ENCODE assay signal across 8 cellular contexts in genomic region chr20:62938105-62938888, GRCh38. TPM values are rescaled to one million over a fixed set of nuclear protein-coding genes. Genes with fewer than 3 reads are reported as not detected.
DNase-seq lines count a peak whose midpoint lies in the region; ATAC-seq and TF ChIP-seq lines count a peak whose summit lies in the region.

Gene GID8, plus strand, starts transcription at chr20:62938147. Its CDS starts 3,356 bp downstream, at chr20:62941503.

- TF ChIP-seq POLR2A in thyroid gland (IDR thresholded peaks at IDR 0.05): no peak

- H3K27ac Mint-ChIP-seq in activated CD4-positive, alpha-beta memory T cell treated with anti-CD3 and anti-CD28 coated beads for 36 hours: peak within 1 kb of the TSS; percentile 96

- POLR2A ChIA-PET in activated CD4-positive, alpha-beta memory T cell treated with anti-CD3 and anti-CD28 coated beads for 36 hours (lab: Charles Lee): interaction anchor here (0.5 to 4.0 kb wide), 8 partner anchors 10 to 583 kb away, joined by 3 to 36 read pairs (median 4); partner anchors contain the start of genes DIDO1 and TCFL5

- peak within 1 kb of the TSS; percentile 85 for H2AFZ ChIP-seq in GM23248

- H3K4me2 ChIP-seq in GM23248 (ENCODE audit: unreplicated experiment): peak within 1 kb of the TSS; percentile 88

- H3K27me3 Mint-ChIP-seq in activated CD4-positive, alpha-beta memory T cell treated with anti-CD3 and anti-CD28 coated beads for 36 hours: no peaks in the 10 kb centered on the region

- peaks cover 27% of the 10 kb centered on the region for H3K36me3 Mint-ChIP-seq in activated CD4-positive, alpha-beta memory T cell treated with anti-CD3 and anti-CD28 coated beads for 36 hours

- peak within 1 kb of the TSS; percentile 93 for H3K4me3 Mint-ChIP-seq in activated CD4-positive, alpha-beta memory T cell treated with anti-CD3 and anti-CD28 coated beads for 36 hours

- H3K9me2 ChIP-seq in GM23248 (ENCODE audit: insufficient read depth): no peaks in the 10 kb centered on the region

- H3K27me3 ChIP-seq in GM23248 (replicated peaks; ENCODE audit: insufficient read depth) (no peaks in the 10 kb centered on the region), thyroid gland (no peaks in the 10 kb centered on the region)

- peak within 1 kb of the TSS; percentile 99 for H3K9ac ChIP-seq in GM23248

- 0 to 1% methylated on average over 33 to 67 of the region's 79 CpGs for WGBS in GM23248 (ENCODE audit: low coverage in 1 of 2, low lambda C conversion rate in 2 of 2, missing lambda C conversion rate in 2 of 2), 2 experiments
- WGBS in thyroid gland, 2 donors: 0% methylated on average over 17 to 24 of the region's 79 CpGs

- H3K4me3 ChIP-seq in GM12875 (ENCODE audit: low read depth, low read length): peak within 1 kb of the TSS; percentile 85
- H3K4me3 ChIP-seq in GM23248: peak within 1 kb of the TSS; percentile 98
- peak within 1 kb of the TSS; percentile 60 for H3K4me3 ChIP-seq in Jurkat, Clone E6-1 (ENCODE audit: low read length)
- H3K4me3 ChIP-seq in mucosa of descending colon: peak within 1 kb of the TSS; percentile 76
- peak within 1 kb of the TSS; percentile 71 to 94 (median 71) for H3K4me3 ChIP-seq in thyroid gland (replicated peaks in 1 of 3)

- no peaks in the 10 kb centered on the region; the same call in 1 of the 2 replicates for H3K36me3 ChIP-seq in GM23248 (ENCODE audit: low read depth)
- H3K36me3 ChIP-seq in mucosa of descending colon (ENCODE audit: low read depth): peaks cover 7% of the 10 kb centered on the region
- peaks cover 1 to 5% of the 10 kb centered on the region in 2 donors for H3K36me3 ChIP-seq in thyroid gland

- in situ Hi-C loops in GM23248 (cut with MboI): no loop called here

- no peaks in the 10 kb centered on the region for H4K20me1 ChIP-seq in GM23248 (ENCODE audit: insufficient read depth)

- intact Hi-C loops in activated CD4-positive, alpha-beta memory T cell treated with anti-CD3 and anti-CD28 coated beads for 36 hours (cut with micrococcal nuclease): loop anchor here (1.0 to 5.0 kb wide), 3 partner anchors 16 to 141 kb away; partner anchors contain the start of gene MRGBP
- intact Hi-C loops in mucosa of descending colon (cut with DNase I, micrococcal nuclease) (no loop called here), thyroid gland (cut with DNase I) (no loop called here)

- DNase-seq in GM23248 (peak; percentile 86), epithelial cell of prostate (ENCODE audit: low read depth, low spot score) (no peak), mucosa of descending colon (peak; percentile 59 to 75 (median 74)), thyroid gland (peak; percentile 58 to 62), NK-92 (lab: John Stamatoyannopoulos, UW; ENCODE audit: unreplicated experiment) (no peak)
- DNase-seq in Jurkat, Clone E6-1 (ENCODE audit: low read depth, low spot score): no peak
- DNase-seq in activated CD4-positive, alpha-beta memory T cell treated with anti-CD3 and anti-CD28 coated beads for 36 hours: peak; percentile 66

- peaks cover 28% of the 10 kb centered on the region for H3F3A ChIP-seq in GM23248 (ENCODE audit: insufficient read depth)

- peak; percentile 51 for ATAC-seq in mucosa of descending colon

- no peaks in the 10 kb centered on the region for H3K9me3 Mint-ChIP-seq in activated CD4-positive, alpha-beta memory T cell treated with anti-CD3 and anti-CD28 coated beads for 36 hours

- H3K9me3 ChIP-seq in GM23248 (ENCODE audit: low read depth) (no peaks in the 10 kb centered on the region), mucosa of descending colon (no peaks in the 10 kb centered on the region), thyroid gland (no peaks in the 10 kb centered on the region)

- H3K4me1 Mint-ChIP-seq in activated CD4-positive, alpha-beta memory T cell treated with anti-CD3 and anti-CD28 coated beads for 36 hours (ENCODE audit: low read depth): peaks cover 30% of the 10 kb centered on the region

- CTCF ChIA-PET in activated CD4-positive, alpha-beta memory T cell treated with anti-CD3 and anti-CD28 coated beads for 36 hours (lab: Charles Lee): interaction anchor here (1.3 to 4.0 kb wide), 7 partner anchors 11 to 130 kb away, joined by 3 to 27 read pairs (median 5); no protein-coding TSS in a partner anchor

- no peak for TF ChIP-seq CTCF in GM12875 (IDR thresholded peaks at IDR 0.05; ENCODE audit: borderline replicate concordance, insufficient read depth, low read depth, low read length)
- TF ChIP-seq CTCF in mucosa of descending colon (IDR thresholded peaks at IDR 0.05): no peak
- no peak for TF ChIP-seq CTCF in thyroid gland (IDR thresholded peaks at IDR 0.05)

- H3K79me2 ChIP-seq in GM23248 (ENCODE audit: insufficient read depth): peaks cover 93% of the 10 kb centered on the region

- H3K27ac ChIP-seq in GM23248 (peak within 1 kb of the TSS; percentile 97), epithelial cell of prostate (peak within 1 kb of the TSS; percentile 88), thyroid gland (peak within 1 kb of the TSS; percentile 78 to 92 (median 79))

- H3K4me1 ChIP-seq in GM23248 (ENCODE audit: insufficient read depth) (peaks cover 21% of the 10 kb centered on the region), mucosa of descending colon (ENCODE audit: low read depth) (peaks cover 22% of the 10 kb centered on the region), thyroid gland (peaks cover 25 to 35% of the 10 kb centered on the region in 2 donors)

RNA-seq across cellular contexts. Expression of gene GID8, which starts in this region (rescaled TPM):
- total RNA-seq in GM23248 (2014; rRNA removed; shearing (Covaris generic)): 29.1 and 31.0 TPM in 2 replicates
- polyA plus RNA-seq in GM23248 (2016; fragmentation: Nextera tagmentation; extraction: Ambion mirVana): 17.5 and 17.6 TPM in 2 replicates
- polyA plus RNA-seq in Jurkat, Clone E6-1 (2012; ENCODE audit: insufficient read depth, insufficient read length): 23.3 TPM
- total RNA-seq in activated CD4-positive, alpha-beta memory T cell treated with anti-CD3 and anti-CD28 coated beads for 36 hours: 10 to 100 TPM; 33.9 to 34.8 TPM
- 10 to 100 TPM; 32.6 to 37.1 (median 34.2) TPM for total RNA-seq in mucosa of descending colon
- total RNA-seq in thyroid gland: 10 to 100 TPM; 30.3 to 38.5 (median 34.5) TPM

Comparison
In these comparisons a context has a peak if more than half of its experiments do, and no peak if none do; other contexts are left out.
1. DNase-seq: peak in GM23248 (single experiment), activated CD4-positive, alpha-beta memory T cell treated with anti-CD3 and anti-CD28 coated beads for 36 hours (single experiment), mucosa of descending colon (3 of 3) and thyroid gland (2 of 2); none in Jurkat, Clone E6-1 (single experiment), epithelial cell of prostate (single experiment) and NK-92 (single experiment).
2. Peak in every context shown above with its lines, with median percentiles within 50 percentile points of each other: H3K4me3 ChIP-seq and H3K27ac ChIP-seq.